In genomic region chr17:58112970-58113631, GRCh38 we compare ENCODE assay signal across 7 cellular contexts. TPM values are rescaled to one million over a fixed set of nuclear protein-coding genes. Genes with fewer than 3 reads are reported as not detected.
A peak's percentile ranks its signal among the peaks of the same experiment; 100 is the strongest.
DNase-seq lines count a peak whose midpoint lies in the region; ATAC-seq, FAIRE-seq and TF ChIP-seq lines count a peak whose summit lies in the region.

No MANE protein-coding gene starts in this region.

- 37% methylated on average over 17 of the region's 17 CpGs for WGBS in hepatocyte (ENCODE audit: low lambda C conversion rate, missing lambda C conversion rate)
- 41% methylated on average over 17 of the region's 17 CpGs for WGBS in smooth muscle cell (ENCODE audit: low lambda C conversion rate)

- H3K9ac ChIP-seq in astrocyte (ENCODE audit: low read length) (no peak overlapping the region), smooth muscle cell (ENCODE audit: low read depth) (no peak overlapping the region)

- no peak overlapping the region for H3K27ac Mint-ChIP-seq in astrocyte (ENCODE audit: unreplicated experiment)

- peak; percentile 26 for DNase-seq in GM12892 (ENCODE audit: insufficient read length)
- DNase-seq in NCI-H2081 (lab: John Stamatoyannopoulos, UW): peak; percentile 84 to 91
- DNase-seq in T-helper 9 cell: peak; percentile 83
- peak; percentile 22 for DNase-seq in astrocyte (ENCODE audit: low read depth)
- DNase-seq in hepatocyte (ENCODE audit: low spot score): peak; percentile 77
- peak; percentile 15 for DNase-seq in smooth muscle cell (lab: John Stamatoyannopoulos, UW; ENCODE audit: unreplicated experiment)

- peak; percentile 97 for TF ChIP-seq CTCF in astrocyte (IDR thresholded peaks at IDR 0.05; ENCODE audit: insufficient read depth, low read depth, low read length)
- peak; percentile 97 for TF ChIP-seq CTCF in hepatocyte (IDR thresholded peaks at IDR 0.05; ENCODE audit: poor library complexity)
- peak; percentile 97 for TF ChIP-seq CTCF in smooth muscle cell (IDR thresholded peaks at IDR 0.05; ENCODE audit: borderline replicate concordance, insufficient read depth, poor library complexity, severe bottlenecking)

- no peaks in the 10 kb centered on the region for H3K36me3 ChIP-seq in astrocyte (ENCODE audit: insufficient read depth, low read length)
- H3K36me3 ChIP-seq in hepatocyte (replicated peaks; ENCODE audit: insufficient read depth, low read depth): no peaks in the 10 kb centered on the region
- H3K36me3 ChIP-seq in smooth muscle cell (ENCODE audit: low read depth): no peaks in the 10 kb centered on the region

- H3K4me3 ChIP-seq in astrocyte (ENCODE audit: insufficient read depth, low read depth, low read length) (no peak overlapping the region), hepatocyte (no peak overlapping the region), smooth muscle cell (no peak overlapping the region)

- H3K27me3 Mint-ChIP-seq in astrocyte (ENCODE audit: low read depth, unreplicated experiment): peaks cover 46% of the 10 kb centered on the region

- H3K4me1 Mint-ChIP-seq in astrocyte (ENCODE audit: low read depth, unreplicated experiment): no peaks in the 10 kb centered on the region

- FAIRE-seq in GM12892 (lab: Jason Lieb, UNC) (peak; percentile 76), astrocyte (lab: Jason Lieb, UNC) (no peak)

- H3K79me2 ChIP-seq in astrocyte (ENCODE audit: insufficient read depth, low read length) (no peaks in the 10 kb centered on the region), hepatocyte (no peaks in the 10 kb centered on the region), smooth muscle cell (ENCODE audit: low read depth) (no peaks in the 10 kb centered on the region)

- H4K20me1 ChIP-seq in astrocyte (ENCODE audit: insufficient read depth, low read length) (peaks cover 6% of the 10 kb centered on the region), hepatocyte (ENCODE audit: insufficient read depth, poor library complexity, severe bottlenecking) (no peaks in the 10 kb centered on the region), smooth muscle cell (ENCODE audit: low read depth) (no peaks in the 10 kb centered on the region)

- H3K4me2 ChIP-seq in astrocyte (ENCODE audit: low read length) (no peak overlapping the region), hepatocyte (no peak overlapping the region), smooth muscle cell (no peak overlapping the region)

- H3K27ac ChIP-seq in astrocyte (ENCODE audit: low read depth, low read length) (no peak overlapping the region), hepatocyte (no peak overlapping the region), smooth muscle cell (ENCODE audit: low read depth) (no peak overlapping the region)

- H3K9me3 ChIP-seq in astrocyte (ENCODE audit: insufficient read depth, low read depth, low read length) (no peaks in the 10 kb centered on the region), hepatocyte (ENCODE audit: low read depth) (no peaks in the 10 kb centered on the region), smooth muscle cell (replicated peaks; ENCODE audit: low read depth) (no peaks in the 10 kb centered on the region)

- ATAC-seq in GM18519 (IDR thresholded peaks at IDR 0.05; ENCODE audit: low FRiP score, unreplicated experiment): no peak

- no peaks in the 10 kb centered on the region for H3F3A ChIP-seq in smooth muscle cell (ENCODE audit: low read depth)

- no peak for TF ChIP-seq POLR2A in GM12892 (IDR thresholded peaks at IDR 0.05; ENCODE audit: low read depth, low read length)

- H2AFZ ChIP-seq in astrocyte (ENCODE audit: low read depth, low read length) (no peak overlapping the region), hepatocyte (no peak overlapping the region), smooth muscle cell (ENCODE audit: low read depth) (no peak overlapping the region)

- H3K36me3 Mint-ChIP-seq in astrocyte (ENCODE audit: low read depth, unreplicated experiment): no peaks in the 10 kb centered on the region

- no peak overlapping the region for H3K4me3 Mint-ChIP-seq in astrocyte (ENCODE audit: unreplicated experiment)

- H3K27me3 ChIP-seq in astrocyte (ENCODE audit: insufficient read depth, low read length) (peaks cover 23% of the 10 kb centered on the region), hepatocyte (peaks cover 4% of the 10 kb centered on the region), smooth muscle cell (ENCODE audit: low read depth) (peaks cover 22% of the 10 kb centered on the region)

- H3K4me1 ChIP-seq in astrocyte (ENCODE audit: insufficient read depth, low read length) (no peaks in the 10 kb centered on the region), hepatocyte (ENCODE audit: insufficient read depth) (no peaks in the 10 kb centered on the region), smooth muscle cell (ENCODE audit: low read depth) (no peaks in the 10 kb centered on the region)

- H3K9me3 Mint-ChIP-seq in astrocyte (ENCODE audit: unreplicated experiment): no peaks in the 10 kb centered on the region

- H3K9me2 ChIP-seq in hepatocyte (replicated peaks; ENCODE audit: insufficient read depth): no peaks in the 10 kb centered on the region

RNA-seq across cellular contexts. Expression of gene DYNLL2, which starts 29.9 kb away (rescaled TPM):
- polyA plus RNA-seq in GM12892 (2012; ENCODE audit: missing spikeins): 17.7 TPM
- total RNA-seq in astrocyte (24.9 and 29.4 TPM in 2 replicates), hepatocyte (19.0 and 23.2 TPM in 2 replicates), smooth muscle cell (8.9 and 9.1 TPM in 2 replicates)
- polyA plus RNA-seq in hepatocyte (2.2 and 2.7 TPM in 2 replicates), smooth muscle cell (1.5 and 2.0 TPM in 2 replicates)

RNA-seq across cellular contexts. Expression of gene OR4D1, which starts 35.1 kb away (rescaled TPM):
- not detected for polyA plus RNA-seq in GM12892 (2012; ENCODE audit: missing spikeins)
- total RNA-seq in astrocyte (not detected in 2 replicates), hepatocyte (not detected in 2 replicates), smooth muscle cell (not detected in 2 replicates)
- polyA plus RNA-seq in hepatocyte (not detected in 2 replicates), smooth muscle cell (not detected in 2 replicates)

RNA-seq across cellular contexts. Expression of gene OR4D2, which starts 53.7 kb away (rescaled TPM):
- not detected for polyA plus RNA-seq in GM12892 (2012; ENCODE audit: missing spikeins)
- not detected in 2 replicates for total RNA-seq in astrocyte
- not detected in 2 replicates for total RNA-seq in hepatocyte
- polyA plus RNA-seq in hepatocyte: not detected in 2 replicates
- total RNA-seq in smooth muscle cell: not detected in 2 replicates
- not detected in 2 replicates for polyA plus RNA-seq in smooth muscle cell

Comparison
In these comparisons a context has a peak if more than half of its experiments do, and no peak if none do; other contexts are left out.
1. DNase-seq: peak in every context shown above with its lines; median percentile 88 in NCI-H2081; 83 in T-helper 9 cell; 77 in hepatocyte; 26 in GM12892; 22 in astrocyte; 15 in smooth muscle cell.